In the genomic region with DNA sequence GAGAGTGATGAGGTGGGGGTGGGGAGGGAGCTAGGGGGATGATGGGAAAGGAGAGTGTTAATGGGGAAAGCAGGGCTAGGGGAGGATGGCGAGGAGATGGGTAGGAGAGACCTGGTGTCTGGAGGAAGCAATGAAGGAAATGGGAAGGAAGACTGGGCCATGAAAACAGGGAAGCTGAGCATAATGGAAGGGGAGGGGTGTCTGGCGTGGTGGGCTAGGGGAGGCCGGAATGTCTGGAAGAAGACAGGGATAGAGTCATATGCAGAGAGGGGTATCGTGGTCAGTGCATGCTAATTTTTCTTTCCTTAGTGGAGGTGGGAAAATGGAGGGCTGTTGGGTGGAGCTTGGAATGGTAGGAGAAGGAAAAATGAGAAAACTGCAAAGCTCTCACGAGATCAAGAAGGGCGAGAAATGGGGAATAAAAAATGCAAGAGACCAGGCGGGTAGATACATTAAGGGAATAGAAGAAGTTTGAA, we compare ENCODE assay signal across 8 cellular contexts. TPM values are rescaled to one million over a fixed set of nuclear protein-coding genes. Genes with fewer than 3 reads are reported as not detected.
DNase-seq lines count a peak whose midpoint lies in the region; ATAC-seq and TF ChIP-seq lines count a peak whose summit lies in the region.

No MANE protein-coding gene starts in this region.

- H3K9me3 Mint-ChIP-seq in CD4-positive, alpha-beta memory T cell, result peaks cover 0 to 6% (median 0%) of the 10 kb centered on the region in 8 donors

- in situ Hi-C loops in mammary epithelial cell (cut with MboI; ENCODE audit: low sequenced_read_pairs in 2 of 2), result no loop called here

- peaks cover 19 to 61% of the 10 kb centered on the region in 2 donors for H3K36me3 Mint-ChIP-seq in CD4-positive, alpha-beta memory T cell

- H4K20me1 ChIP-seq in mammary epithelial cell (ENCODE audit: insufficient read depth, low read length), result no peaks in the 10 kb centered on the region

- peak overlapping the region; percentile 48 for H3K27ac ChIP-seq in CD4-positive, alpha-beta memory T cell (ENCODE audit: low read depth, low read length)
- H3K27ac ChIP-seq in mammary epithelial cell (ENCODE audit: insufficient read depth, low read depth, low read length) (peak overlapping the region; percentile 43), mesodermal cell (ENCODE audit: low read depth, low read length, severe bottlenecking) (peak overlapping the region; percentile 80)

- no peak for DNase-seq in CD4-positive, alpha-beta memory T cell
- DNase-seq in LHCN-M2 (ENCODE audit: low read depth) (peak; percentile 26), mammary epithelial cell (peak; percentile 26), left lobe of liver (ENCODE audit: low spot score) (no peak)
- DNase-seq in stimulated activated CD4-positive, alpha-beta T cell treated with anti-CD3 and anti-CD28 coated beads, Interleukin-4, amount 100 ng/mL, for 1 hour, result no peak

- H3K4me3 ChIP-seq in CD4-positive, alpha-beta memory T cell (ENCODE audit: low read length in 2 of 2), result peak overlapping the region; percentile 37 to 75
- H3K4me3 ChIP-seq in mammary epithelial cell (replicated peaks in 1 of 3; ENCODE audit: insufficient read depth in 1 of 3, low read depth in 2 of 3, low read length in 3 of 3) (peak overlapping the region; percentile 86 to 92 (median 91)), mesodermal cell (ENCODE audit: extremely low read depth, insufficient read depth, low read length, poor library complexity, severe bottlenecking) (peak overlapping the region; percentile 85)

- no peaks in the 10 kb centered on the region for H3K9me3 ChIP-seq in CD4-positive, alpha-beta memory T cell (ENCODE audit: control insufficient read depth in 1 of 2, low read length in 2 of 2)
- H3K9me3 ChIP-seq in mammary epithelial cell (replicated peaks; ENCODE audit: insufficient read depth, low read length), result no peaks in the 10 kb centered on the region
- no peaks in the 10 kb centered on the region for H3K9me3 ChIP-seq in mesodermal cell (ENCODE audit: control insufficient read depth, low read length)

- no peak for TF ChIP-seq CTCF in mammary epithelial cell (conservative IDR thresholded peaks at IDR 0.05 in 1 of 2, IDR thresholded peaks at IDR 0.05 in 1 of 2; ENCODE audit: extremely low read depth in 1 of 2, insufficient read depth in 1 of 2, low read depth in 1 of 2, low read length in 2 of 2)

- peak overlapping the region; percentile 75 to 98 (median 94) for H3K27ac Mint-ChIP-seq in CD4-positive, alpha-beta memory T cell

- peak overlapping the region; percentile 82 for H3K4me2 ChIP-seq in mammary epithelial cell (ENCODE audit: insufficient read depth, low read depth, low read length)

- ATAC-seq in GM21381 (IDR thresholded peaks at IDR 0.05; ENCODE audit: unreplicated experiment) (no peak), HG03280 (IDR thresholded peaks at IDR 0.05; ENCODE audit: unreplicated experiment) (no peak), left lobe of liver (no peak)

- no peaks in the 10 kb centered on the region for H3K27me3 Mint-ChIP-seq in CD4-positive, alpha-beta memory T cell

- no peaks in the 10 kb centered on the region for H3K27me3 ChIP-seq in CD4-positive, alpha-beta memory T cell (ENCODE audit: insufficient read depth, low read length)
- no peaks in the 10 kb centered on the region for H3K27me3 ChIP-seq in mammary epithelial cell (ENCODE audit: insufficient read depth, low read length)

- intact Hi-C loops in CD4-positive, alpha-beta memory T cell (cut with micrococcal nuclease), result loop anchor here (1.0 to 5.0 kb wide), 8 partner anchors 30 to 451 kb away; a partner anchor contains a TSS
- intact Hi-C loops in mammary epithelial cell (cut with micrococcal nuclease), result loop anchor here (2.0 to 5.0 kb wide), 4 partner anchors 36 to 114 kb away; a partner anchor contains a TSS

- peak overlapping the region; percentile 79 for H2AFZ ChIP-seq in mammary epithelial cell (ENCODE audit: low read depth, low read length)

- H3K9ac ChIP-seq in mammary epithelial cell (ENCODE audit: insufficient read depth, low read length), result peak overlapping the region; percentile 84

- no TSS peak for BruUV-seq in mammary epithelial cell (replicated peaks; lab: Mats Ljungman, UMichigan)

- H3K4me1 Mint-ChIP-seq in CD4-positive, alpha-beta memory T cell, result peaks cover 39 to 75% (median 57%) of the 10 kb centered on the region in 4 donors

- H3K4me1 ChIP-seq in CD4-positive, alpha-beta memory T cell (ENCODE audit: insufficient read depth, low read length), result peaks cover 54% of the 10 kb centered on the region
- H3K4me1 ChIP-seq in mammary epithelial cell (ENCODE audit: insufficient read depth, low read length) (peaks cover 18% of the 10 kb centered on the region), mesodermal cell (ENCODE audit: control insufficient read depth, insufficient read depth, low read length, poor library complexity, severe bottlenecking) (peaks cover 16% of the 10 kb centered on the region)

- peaks cover 55% of the 10 kb centered on the region for H3K79me2 ChIP-seq in mammary epithelial cell (ENCODE audit: insufficient read depth, low read length)

- CTCF ChIA-PET in CD4-positive, alpha-beta memory T cell (lab: Charles Lee; ENCODE audit: partially characterized antibody), result interaction anchor here (0.7 to 2.1 kb wide), 7 partner anchors 10 to 129 kb away, joined by 3 to 7 read pairs (median 3); a partner anchor contains a TSS
- CTCF ChIA-PET in mammary epithelial cell (lab: Charles Lee; ENCODE audit: low non-redundant PET), result interaction anchor here (0.6 to 0.9 kb wide), 4 partner anchors 113 to 1227 kb away, joined by 3 to 10 read pairs (median 4); a partner anchor contains a TSS

- 0% methylated on average over 3 of the region's 7 CpGs for WGBS in mammary epithelial cell (ENCODE audit: low coverage, missing lambda C conversion rate)
- 4 to 9% methylated on average over 6 to 7 of the region's 7 CpGs for WGBS in mesodermal cell (ENCODE audit: insufficient coverage in 2 of 2), 2 experiments

- POLR2A ChIA-PET in CD4-positive, alpha-beta memory T cell (lab: Charles Lee; ENCODE audit: partially characterized antibody), result interaction anchor here (0.6 to 5.5 kb wide), 29 partner anchors 8 to 726 kb away, joined by 3 to 73 read pairs (median 4); a partner anchor contains a TSS

- peaks cover 35% of the 10 kb centered on the region for H3K36me3 ChIP-seq in CD4-positive, alpha-beta memory T cell (ENCODE audit: insufficient read depth, low read length)
- peaks cover 13% of the 10 kb centered on the region for H3K36me3 ChIP-seq in mammary epithelial cell (ENCODE audit: insufficient read depth, low read length)
- H3K36me3 ChIP-seq in mesodermal cell (ENCODE audit: control insufficient read depth, insufficient read depth, low read length), result peaks cover 71% of the 10 kb centered on the region

- dilution Hi-C loops in mammary epithelial cell (cut with HindIII; ENCODE audit: low sequenced_read_pairs), result no loop called here

- H3K4me3 Mint-ChIP-seq in CD4-positive, alpha-beta memory T cell, result peak overlapping the region; percentile 91 to 97 (median 94)

RNA-seq across cellular contexts. Expression of a gene that starts 0.4 kb away (rescaled TPM):
- 10 to 100 TPM; 66.6 to 67.9 TPM for total RNA-seq in CD4-positive, alpha-beta memory T cell
- 100 to 1,000 TPM in 1 of 2 donors, 10 to 100 TPM in 1; 78.3 to 131 TPM for polyA plus RNA-seq in CD4-positive, alpha-beta memory T cell
- 47.1 and 50.4 TPM in 2 replicates for total RNA-seq in LHCN-M2 (2014; rRNA removed)
- 48.1 TPM for polyA plus RNA-seq in LHCN-M2 (2012)
- 10 to 100 TPM; 36.4 to 56.2 TPM for total RNA-seq in mammary epithelial cell
- polyA plus RNA-seq in mammary epithelial cell, result 38.7 TPM
- polyA minus RNA-seq in mammary epithelial cell, result 44.7 TPM
- 145 TPM for polyA plus RNA-seq in mesodermal cell (2013, experiment 1 of 2)
- 121 TPM for polyA plus RNA-seq in mesodermal cell (2013, experiment 2 of 2)
- total RNA-seq in left lobe of liver, result 42.5 TPM

RNA-seq across cellular contexts. Expression of a gene that starts 0.7 kb away (rescaled TPM):
- 10 to 100 TPM; 36.2 to 36.3 TPM for total RNA-seq in CD4-positive, alpha-beta memory T cell
- polyA plus RNA-seq in CD4-positive, alpha-beta memory T cell, result 100 to 1,000 TPM in 1 of 2 donors, 10 to 100 TPM in 1; 84.7 to 110 TPM
- total RNA-seq in LHCN-M2 (2014; rRNA removed), result 116 and 119 TPM in 2 replicates
- 234 TPM for polyA plus RNA-seq in LHCN-M2 (2012)
- total RNA-seq in mammary epithelial cell, result 10 to 100 TPM; 35.2 to 80.3 TPM
- polyA plus RNA-seq in mammary epithelial cell, result 102 TPM
- 27.9 TPM for polyA minus RNA-seq in mammary epithelial cell
- polyA plus RNA-seq in mesodermal cell (2013, experiment 1 of 2), result 89.0 TPM
- 75.8 TPM for polyA plus RNA-seq in mesodermal cell (2013, experiment 2 of 2)
- total RNA-seq in left lobe of liver, result 20.2 TPM

RNA-seq across cellular contexts. Expression of a gene that starts 7.0 kb away (rescaled TPM):
- total RNA-seq in CD4-positive, alpha-beta memory T cell, result 10 to 100 TPM; 56.5 to 58.7 TPM
- polyA plus RNA-seq in CD4-positive, alpha-beta memory T cell, result 10 to 100 TPM; 65.5 to 77.0 TPM
- total RNA-seq in LHCN-M2 (2014; rRNA removed) (128 and 133 TPM in 2 replicates), mammary epithelial cell (10 to 100 TPM; 61.0 to 85.0 TPM), left lobe of liver (21.7 TPM)
- 104 TPM for polyA plus RNA-seq in LHCN-M2 (2012)
- polyA plus RNA-seq in mammary epithelial cell, result 82.8 TPM
- polyA minus RNA-seq in mammary epithelial cell, result 40.5 TPM
- polyA plus RNA-seq in mesodermal cell (2013, experiment 1 of 2), result 79.8 TPM
- polyA plus RNA-seq in mesodermal cell (2013, experiment 2 of 2), result 80.5 TPM

RNA-seq across cellular contexts. Expression of a gene that starts 30.1 kb away (rescaled TPM):
- total RNA-seq in CD4-positive, alpha-beta memory T cell, result 10 to 100 TPM; 36.6 to 38.0 TPM
- polyA plus RNA-seq in CD4-positive, alpha-beta memory T cell, result 10 to 100 TPM; 22.3 to 30.8 TPM
- total RNA-seq in LHCN-M2 (2014; rRNA removed), result 61.3 and 61.7 TPM in 2 replicates
- polyA plus RNA-seq in LHCN-M2 (2012), result 46.1 TPM
- total RNA-seq in mammary epithelial cell, result 10 to 100 TPM; 32.2 to 35.6 TPM
- 54.8 TPM for polyA plus RNA-seq in mammary epithelial cell
- 197 TPM for polyA minus RNA-seq in mammary epithelial cell
- polyA plus RNA-seq in mesodermal cell (2013, experiment 1 of 2), result 74.9 TPM
- 73.0 TPM for polyA plus RNA-seq in mesodermal cell (2013, experiment 2 of 2)
- total RNA-seq in left lobe of liver, result 14.8 TPM

RNA-seq across cellular contexts. Expression of a gene that starts 35.5 kb away (rescaled TPM):
- total RNA-seq in CD4-positive, alpha-beta memory T cell, result 10 to 100 TPM; 38.9 to 40.5 TPM
- polyA plus RNA-seq in CD4-positive, alpha-beta memory T cell, result 10 to 100 TPM; 14.5 TPM
- 20.8 and 22.3 TPM in 2 replicates for total RNA-seq in LHCN-M2 (2014; rRNA removed)
- polyA plus RNA-seq in LHCN-M2 (2012), result 13.2 TPM
- 10 to 100 TPM; 12.9 to 22.2 TPM for total RNA-seq in mammary epithelial cell
- polyA plus RNA-seq in mammary epithelial cell, result 7.8 TPM
- polyA minus RNA-seq in mammary epithelial cell, result 19.7 TPM
- 8.7 TPM for polyA plus RNA-seq in mesodermal cell (2013, experiment 1 of 2)
- polyA plus RNA-seq in mesodermal cell (2013, experiment 2 of 2), result 6.6 TPM
- total RNA-seq in left lobe of liver, result 25.4 TPM

Comparison
In these comparisons a context has a peak if more than half of its experiments do, and no peak if none do; other contexts are left out.
1. DNase-seq: peak in LHCN-M2 (single experiment) and mammary epithelial cell (single experiment); none in CD4-positive, alpha-beta memory T cell (0 of 5), stimulated activated CD4-positive, alpha-beta T cell treated with anti-CD3 and anti-CD28 coated beads, Interleukin-4, amount 100 ng/mL, for 1 hour (single experiment) and left lobe of liver (single experiment).
2. Peak in every context shown above with its lines, with median percentiles within 50 percentile points of each other: H3K27ac ChIP-seq and H3K4me3 ChIP-seq.